17 cellular contexts compared by ENCODE assay signal in the genomic region with DNA sequence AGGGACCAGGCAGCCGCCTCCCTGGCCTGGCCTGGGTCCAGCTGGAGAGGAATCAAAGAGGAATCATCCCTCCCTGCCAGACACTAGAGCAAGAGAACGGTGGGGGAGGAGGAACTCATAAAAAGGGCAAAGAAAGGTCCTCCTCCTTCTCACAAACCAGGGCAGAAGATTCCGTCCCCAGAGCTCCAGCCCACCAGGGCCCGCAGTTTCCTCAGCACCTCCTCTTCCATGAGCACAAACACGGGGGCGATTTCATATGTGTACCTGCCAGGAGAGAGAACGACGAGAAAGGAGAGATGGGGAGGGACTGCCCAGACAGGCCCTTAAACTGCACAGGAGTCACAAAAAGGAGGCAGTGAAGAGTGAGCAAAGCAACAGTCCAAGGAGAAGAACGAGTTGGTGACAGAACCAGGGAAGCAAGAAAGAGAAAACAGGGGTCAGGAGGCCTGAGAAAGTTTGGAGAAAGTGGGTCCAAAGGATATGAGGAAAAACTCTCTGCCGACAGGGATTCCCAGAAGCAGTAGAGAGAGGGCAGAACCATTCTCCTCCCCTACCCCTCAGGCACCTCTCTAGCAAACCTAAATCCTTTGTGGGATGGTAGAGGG. TPM values are rescaled to one million over a fixed set of nuclear protein-coding genes. Genes with fewer than 3 reads are reported as not detected.
A peak's percentile ranks its signal among the peaks of the same experiment; 100 is the strongest.
DNase-seq lines count a peak whose midpoint lies in the region; ATAC-seq and TF ChIP-seq lines count a peak whose summit lies in the region.
"Had no signal": no experiment of that assay in that cellular context is flagged by ENCODE, and none has a peak within 500 bp of the region (broad histone marks: within the 10 kb centered on the region; RNA-seq: fewer than 3 reads in every experiment).

No MANE protein-coding gene starts in this region.

- H3K36me3 ChIP-seq in A673 (ENCODE audit: insufficient read depth, low read length, poor library complexity, severe bottlenecking) (no peaks in the 10 kb centered on the region), liver (ENCODE audit: control insufficient read depth in 4 of 4, insufficient read depth in 3 of 4, low read depth in 1 of 4, low read length in 3 of 4) (peaks cover 0 to 4% (median 0%) of the 10 kb centered on the region in 4 donors)

- POLR2A ChIA-PET in A673 (lab: Charles Lee; ENCODE audit: low non-redundant PET) = interaction anchor here (0.6 kb wide), 1 partner anchor 253 kb away, joined by 3 read pairs; no protein-coding TSS in a partner anchor

- H3K27ac ChIP-seq in A673 (ENCODE audit: low read depth, low read length, poor library complexity, severe bottlenecking) = no peak overlapping the region
- peak overlapping the region; percentile 69 to 83 for H3K27ac ChIP-seq in liver (ENCODE audit: low read depth in 1 of 2, low read length in 2 of 2)
- H3K27ac ChIP-seq: heart right ventricle, pancreas, stomach had no signal

- no TSS peak for BruUV-seq in A673 (replicated peaks; lab: Mats Ljungman, UMichigan)

- CTCF ChIA-PET in A673 (lab: Charles Lee) = no interaction called here

- H3K4me1 ChIP-seq in A673 (ENCODE audit: insufficient read depth, low read length, poor library complexity, severe bottlenecking) = peaks cover 11% of the 10 kb centered on the region
- H3K4me1 ChIP-seq in liver (ENCODE audit: control insufficient read depth in 4 of 4, insufficient read depth in 4 of 4, low read length in 3 of 4) = peaks cover 17 to 66% (median 58%) of the 10 kb centered on the region in 4 donors

- WGBS in liver = 32% methylated on average over 10 of the region's 10 CpGs

- peaks cover 56% of the 10 kb centered on the region for H3K4me1 Mint-ChIP-seq in HFFc6 (ENCODE audit: low read depth)

- peaks cover 6% of the 10 kb centered on the region for H3K36me3 Mint-ChIP-seq in HFFc6 (ENCODE audit: low read depth)

- TF ChIP-seq CTCF in A673 (conservative IDR thresholded peaks at IDR 0.05; ENCODE audit: low read depth, low read length) (no peak), HFFc6 (IDR thresholded peaks at IDR 0.05) (no peak), liver (IDR thresholded peaks at IDR 0.05; ENCODE audit: low read depth, low read length, missing input control) (no peak)

- ATAC-seq in HG02571 (IDR thresholded peaks at IDR 0.05; ENCODE audit: unreplicated experiment) = no peak
- ATAC-seq in GM19023 (IDR thresholded peaks at IDR 0.05; ENCODE audit: unreplicated experiment) = no peak
- no peak for ATAC-seq in HG03378 (IDR thresholded peaks at IDR 0.05; ENCODE audit: unreplicated experiment)
- ATAC-seq: pancreas had no signal

- H3K9me3 ChIP-seq in A673 (ENCODE audit: low read depth, low read length, poor library complexity, severe bottlenecking) (no peaks in the 10 kb centered on the region), liver (ENCODE audit: control insufficient read depth in 4 of 4, low read length in 3 of 4) (no peaks in the 10 kb centered on the region)
- H3K9me3 ChIP-seq: heart right ventricle, pancreas, stomach had no signal

- peak overlapping the region; percentile 72 for H3K27ac Mint-ChIP-seq in HFFc6

- no peaks in the 10 kb centered on the region for H3K9me3 Mint-ChIP-seq in HFFc6

- no peak overlapping the region for H3K9ac ChIP-seq in liver (ENCODE audit: low read depth in 1 of 2, low read length in 2 of 2)

- H3K4me3 ChIP-seq in A673 (ENCODE audit: low read depth, low read length, poor library complexity, severe bottlenecking) (no peak overlapping the region), liver (ENCODE audit: low read depth in 1 of 3, low read length in 3 of 3) (no peak overlapping the region)
- H3K4me3 ChIP-seq: heart right ventricle, lung, pancreas, stomach had no signal

- no peak for TF ChIP-seq RAD21 in liver (IDR thresholded peaks at IDR 0.05)

- DNase-seq in A673 (ENCODE audit: low spot score) = peak; percentile 41
- DNase-seq in HFFc6 = no peak
- DNase-seq in amniotic epithelial cell (ENCODE audit: low read depth) = peak; percentile 45
- DNase-seq in NCI-H82 treated with DMSO at 0.1 percent for 48 hours (lab: John Stamatoyannopoulos, UW; ENCODE audit: unreplicated experiment) = no peak
- DNase-seq: activated CD8-positive, alpha-beta memory T cell treated with anti-CD3 and anti-CD28 coated beads, Interleukin-2, amount 50 U/mL, for 48 hours; amygdala; effector CD8-positive, alpha-beta T cell; heart right ventricle; Karpas-422; stimulated activated CD4-positive, alpha-beta T cell treated with anti-CD3 and anti-CD28 coated beads, Interleukin-2, amount 100 ng/mL, for 48 hours had no signal

- peak overlapping the region; percentile 30; the same call in 1 of the 2 replicates for H3K4me3 Mint-ChIP-seq in HFFc6

- intact Hi-C loops in A673 (cut with micrococcal nuclease; ENCODE audit: unreplicated experiment) = no loop called here

- H3K27me3 ChIP-seq in A673 (replicated peaks; ENCODE audit: insufficient read depth, low read depth, low read length, poor library complexity) (no peaks in the 10 kb centered on the region), liver (ENCODE audit: control insufficient read depth in 4 of 4, insufficient read depth in 4 of 4, low read length in 3 of 4) (no peaks in the 10 kb centered on the region)
- H3K27me3 ChIP-seq: heart right ventricle, pancreas, stomach had no signal

- H3K27me3 Mint-ChIP-seq in HFFc6 (ENCODE audit: insufficient read depth) = no peaks in the 10 kb centered on the region; the same call in 1 of the 2 replicates

TF ChIP-seq in liver, 16 proteins besides CTCF, POLR2A, EP300 and RAD21:
- TF ChIP-seq RXRA (IDR thresholded peaks at IDR 0.05) (peak; percentile 32 to 53), JUND (IDR thresholded peaks at IDR 0.05) (no peak)

RNA-seq across cellular contexts. Expression of a gene that starts 8.7 kb away (rescaled TPM):
- total RNA-seq in A673 (2021) (48.6 and 50.3 TPM in 2 replicates), liver (10 to 100 TPM in 1 of 2 donors, 1 to 10 TPM in 1; 8.4 to 14.4 TPM)
- total RNA-seq in HFFc6 (2021; fragmentation: NEBNext Ultra II Directional; extraction: Animal tissue kit (Norgen Biotek cat#: 25700)) = 10 to 100 TPM; 17.3 to 25.7 (median 19.3) TPM
- polyA plus RNA-seq in liver = 1 to 10 TPM; 1.4 to 4.3 TPM

RNA-seq across cellular contexts. Expression of a gene that starts 8.9 kb away (rescaled TPM):
- total RNA-seq in A673 (2021) (32.3 and 37.5 TPM in 2 replicates), liver (10 to 100 TPM in 1 of 2 donors, 1 to 10 TPM in 1; 4.4 to 37.1 TPM)
- 10 to 100 TPM; 13.9 to 17.1 (median 16.0) TPM for total RNA-seq in HFFc6 (2021; fragmentation: NEBNext Ultra II Directional; extraction: Animal tissue kit (Norgen Biotek cat#: 25700))
- 10 to 100 TPM; 33.1 to 41.5 TPM for polyA plus RNA-seq in liver

RNA-seq across cellular contexts. Expression of a gene that starts 35.2 kb away (rescaled TPM):
- total RNA-seq in A673 (2021) = 0.43 TPM in 1 of 2 replicates, not detected in the other
- total RNA-seq in HFFc6 (2021; fragmentation: NEBNext Ultra II Directional; extraction: Animal tissue kit (Norgen Biotek cat#: 25700)) = 1 to 10 TPM in 3 of 6 experiments, under 1 TPM in 3; 0.35 to 1.5 (median 0.93) TPM
- total RNA-seq in liver = 1 to 10 TPM; 1.7 to 1.8 TPM
- polyA plus RNA-seq in liver = 1 to 10 TPM; 2.4 TPM

Comparison
In these comparisons a context has a peak if more than half of its experiments do, and no peak if none do; other contexts are left out.
1. DNase-seq: peak in A673 (single experiment) and amniotic epithelial cell (single experiment); none in HFFc6 (single experiment) and NCI-H82 treated with DMSO at 0.1 percent for 48 hours (single experiment).